ENCODE assay signal across 1 cellular context in the genomic region with DNA sequence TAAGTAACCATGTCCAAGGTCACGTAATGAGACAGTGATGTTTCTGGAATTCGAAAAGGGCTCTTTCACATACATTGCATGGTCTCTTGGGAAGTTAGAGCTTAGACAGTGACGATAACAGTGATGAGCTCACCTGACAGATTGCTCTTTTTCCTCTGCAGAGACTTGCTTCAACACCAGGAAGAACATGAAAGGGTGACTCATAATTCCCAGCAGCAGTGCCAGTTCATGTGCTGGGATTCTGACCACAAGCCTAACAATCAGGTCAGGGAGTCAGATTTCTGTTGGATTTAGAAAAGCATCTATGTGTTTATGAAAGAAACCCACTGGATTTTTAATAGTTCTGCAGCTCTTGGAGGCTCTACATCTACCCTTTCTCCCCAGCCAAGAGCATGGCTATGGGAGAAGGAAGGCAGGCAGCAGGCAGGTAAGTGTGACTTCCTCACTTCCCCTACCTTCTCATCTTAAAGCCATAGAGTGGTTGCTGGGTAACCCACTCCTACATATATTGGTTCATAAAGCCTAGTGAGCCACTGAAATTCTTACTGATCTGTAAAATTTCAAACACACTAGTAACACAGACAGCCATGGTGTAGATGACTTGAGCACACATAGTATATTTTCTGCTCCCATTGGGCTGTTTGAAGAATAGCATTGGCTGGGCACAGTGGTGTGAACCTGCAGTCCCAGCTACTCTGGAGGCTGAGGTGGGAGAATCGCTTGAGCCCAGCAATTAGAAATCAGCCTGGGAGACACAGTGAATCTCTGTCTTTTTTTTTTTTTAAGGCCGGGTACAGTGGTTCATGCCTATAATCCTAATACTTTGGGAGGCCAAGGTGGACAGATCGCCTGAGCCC.
TF ChIP-seq lines count a peak whose summit lies in the region.

No MANE protein-coding gene starts in this region.

TF ChIP-seq in HepG2, 621 proteins besides CTCF, POLR2A, EP300 and RAD21 (continued from another document and continues in another):
- TF ChIP-seq CERS6 (CRISPR knock-in tag; IDR thresholded peaks at IDR 0.05): no peak
- no peak for TF ChIP-seq TBP (CRISPR knock-in tag; IDR thresholded peaks at IDR 0.05)
- TF ChIP-seq ZNF607 (CRISPR knock-in tag; IDR thresholded peaks at IDR 0.05; ENCODE audit: borderline replicate concordance): no peak; the same call in 1 of the 2 replicates
- no peak for TF ChIP-seq PAWR (CRISPR knock-in tag; IDR thresholded peaks at IDR 0.05; ENCODE audit: borderline replicate concordance)
- no peak for TF ChIP-seq ZNF205 (CRISPR knock-in tag; IDR thresholded peaks at IDR 0.05)
- no peak for TF ChIP-seq GMEB2 (CRISPR knock-in tag; IDR thresholded peaks at IDR 0.05; ENCODE audit: low read depth)
- no peak for TF ChIP-seq SIN3B (IDR thresholded peaks at IDR 0.05; ENCODE audit: low read length)
- no peak for TF ChIP-seq ZNF687 (CRISPR knock-in tag; IDR thresholded peaks at IDR 0.05)
- peak; percentile 50; the same call in 1 of the 2 replicates for TF ChIP-seq ZNF441 (CRISPR knock-in tag; IDR thresholded peaks at IDR 0.05; ENCODE audit: borderline replicate concordance)
- peak; percentile 56; the same call in 1 of the 2 replicates for TF ChIP-seq HOXA3 (CRISPR knock-in tag; IDR thresholded peaks at IDR 0.05)
- TF ChIP-seq, protein P1, sequence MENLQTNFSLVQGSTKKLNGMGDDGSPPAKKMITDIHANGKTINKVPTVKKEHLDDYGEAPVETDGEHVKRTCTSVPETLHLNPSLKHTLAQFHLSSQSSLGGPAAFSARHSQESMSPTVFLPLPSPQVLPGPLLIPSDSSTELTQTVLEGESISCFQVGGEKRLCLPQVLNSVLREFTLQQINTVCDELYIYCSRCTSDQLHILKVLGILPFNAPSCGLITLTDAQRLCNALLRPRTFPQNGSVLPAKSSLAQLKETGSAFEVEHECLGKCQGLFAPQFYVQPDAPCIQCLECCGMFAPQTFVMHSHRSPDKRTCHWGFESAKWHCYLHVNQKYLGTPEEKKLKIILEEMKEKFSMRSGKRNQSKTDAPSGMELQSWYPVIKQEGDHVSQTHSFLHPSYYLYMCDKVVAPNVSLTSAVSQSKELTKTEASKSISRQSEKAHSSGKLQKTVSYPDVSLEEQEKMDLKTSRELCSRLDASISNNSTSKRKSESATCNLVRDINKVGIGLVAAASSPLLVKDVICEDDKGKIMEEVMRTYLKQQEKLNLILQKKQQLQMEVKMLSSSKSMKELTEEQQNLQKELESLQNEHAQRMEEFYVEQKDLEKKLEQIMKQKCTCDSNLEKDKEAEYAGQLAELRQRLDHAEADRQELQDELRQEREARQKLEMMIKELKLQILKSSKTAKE (CRISPR knock-in tag; IDR thresholded peaks at IDR 0.05; ENCODE audit: borderline replicate concordance): no peak
- no peak for TF ChIP-seq U2AF1 (optimal IDR thresholded peaks at IDR 0.05; ENCODE audit: low read depth, low read length)
- TF ChIP-seq ZNF703 (CRISPR knock-in tag; IDR thresholded peaks at IDR 0.05; ENCODE audit: borderline replicate concordance): peak; percentile 14; the same call in 1 of the 2 replicates
- TF ChIP-seq, protein P2, sequence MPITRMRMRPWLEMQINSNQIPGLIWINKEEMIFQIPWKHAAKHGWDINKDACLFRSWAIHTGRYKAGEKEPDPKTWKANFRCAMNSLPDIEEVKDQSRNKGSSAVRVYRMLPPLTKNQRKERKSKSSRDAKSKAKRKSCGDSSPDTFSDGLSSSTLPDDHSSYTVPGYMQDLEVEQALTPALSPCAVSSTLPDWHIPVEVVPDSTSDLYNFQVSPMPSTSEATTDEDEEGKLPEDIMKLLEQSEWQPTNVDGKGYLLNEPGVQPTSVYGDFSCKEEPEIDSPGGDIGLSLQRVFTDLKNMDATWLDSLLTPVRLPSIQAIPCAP (CRISPR knock-in tag; IDR thresholded peaks at IDR 0.05; ENCODE audit: low read depth): no peak
- TF ChIP-seq ZNF274 (CRISPR knock-in tag; IDR thresholded peaks at IDR 0.05): no peak
- TF ChIP-seq GMEB1 (CRISPR knock-in tag; IDR thresholded peaks at IDR 0.05; ENCODE audit: borderline replicate concordance): 0 out of 2 replicates have a peak, but pooled peaks have one; percentile 2
- TF ChIP-seq, protein P3, sequence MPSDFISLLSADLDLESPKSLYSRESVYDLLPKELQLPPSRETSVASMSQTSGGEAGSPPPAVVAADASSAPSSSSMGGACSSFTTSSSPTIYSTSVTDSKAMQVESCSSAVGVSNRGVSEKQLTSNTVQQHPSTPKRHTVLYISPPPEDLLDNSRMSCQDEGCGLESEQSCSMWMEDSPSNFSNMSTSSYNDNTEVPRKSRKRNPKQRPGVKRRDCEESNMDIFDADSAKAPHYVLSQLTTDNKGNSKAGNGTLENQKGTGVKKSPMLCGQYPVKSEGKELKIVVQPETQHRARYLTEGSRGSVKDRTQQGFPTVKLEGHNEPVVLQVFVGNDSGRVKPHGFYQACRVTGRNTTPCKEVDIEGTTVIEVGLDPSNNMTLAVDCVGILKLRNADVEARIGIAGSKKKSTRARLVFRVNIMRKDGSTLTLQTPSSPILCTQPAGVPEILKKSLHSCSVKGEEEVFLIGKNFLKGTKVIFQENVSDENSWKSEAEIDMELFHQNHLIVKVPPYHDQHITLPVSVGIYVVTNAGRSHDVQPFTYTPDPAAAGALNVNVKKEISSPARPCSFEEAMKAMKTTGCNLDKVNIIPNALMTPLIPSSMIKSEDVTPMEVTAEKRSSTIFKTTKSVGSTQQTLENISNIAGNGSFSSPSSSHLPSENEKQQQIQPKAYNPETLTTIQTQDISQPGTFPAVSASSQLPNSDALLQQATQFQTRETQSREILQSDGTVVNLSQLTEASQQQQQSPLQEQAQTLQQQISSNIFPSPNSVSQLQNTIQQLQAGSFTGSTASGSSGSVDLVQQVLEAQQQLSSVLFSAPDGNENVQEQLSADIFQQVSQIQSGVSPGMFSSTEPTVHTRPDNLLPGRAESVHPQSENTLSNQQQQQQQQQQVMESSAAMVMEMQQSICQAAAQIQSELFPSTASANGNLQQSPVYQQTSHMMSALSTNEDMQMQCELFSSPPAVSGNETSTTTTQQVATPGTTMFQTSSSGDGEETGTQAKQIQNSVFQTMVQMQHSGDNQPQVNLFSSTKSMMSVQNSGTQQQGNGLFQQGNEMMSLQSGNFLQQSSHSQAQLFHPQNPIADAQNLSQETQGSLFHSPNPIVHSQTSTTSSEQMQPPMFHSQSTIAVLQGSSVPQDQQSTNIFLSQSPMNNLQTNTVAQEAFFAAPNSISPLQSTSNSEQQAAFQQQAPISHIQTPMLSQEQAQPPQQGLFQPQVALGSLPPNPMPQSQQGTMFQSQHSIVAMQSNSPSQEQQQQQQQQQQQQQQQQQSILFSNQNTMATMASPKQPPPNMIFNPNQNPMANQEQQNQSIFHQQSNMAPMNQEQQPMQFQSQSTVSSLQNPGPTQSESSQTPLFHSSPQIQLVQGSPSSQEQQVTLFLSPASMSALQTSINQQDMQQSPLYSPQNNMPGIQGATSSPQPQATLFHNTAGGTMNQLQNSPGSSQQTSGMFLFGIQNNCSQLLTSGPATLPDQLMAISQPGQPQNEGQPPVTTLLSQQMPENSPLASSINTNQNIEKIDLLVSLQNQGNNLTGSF (CRISPR knock-in tag; IDR thresholded peaks at IDR 0.05): no peak
- TF ChIP-seq YY1 (IDR thresholded peaks at IDR 0.05; ENCODE audit: insufficient read depth, insufficient replicate concordance, low read depth, low read length): no peak
- TF ChIP-seq NFE2 (CRISPR knock-in tag; IDR thresholded peaks at IDR 0.05): no peak
- TF ChIP-seq, protein P4, sequence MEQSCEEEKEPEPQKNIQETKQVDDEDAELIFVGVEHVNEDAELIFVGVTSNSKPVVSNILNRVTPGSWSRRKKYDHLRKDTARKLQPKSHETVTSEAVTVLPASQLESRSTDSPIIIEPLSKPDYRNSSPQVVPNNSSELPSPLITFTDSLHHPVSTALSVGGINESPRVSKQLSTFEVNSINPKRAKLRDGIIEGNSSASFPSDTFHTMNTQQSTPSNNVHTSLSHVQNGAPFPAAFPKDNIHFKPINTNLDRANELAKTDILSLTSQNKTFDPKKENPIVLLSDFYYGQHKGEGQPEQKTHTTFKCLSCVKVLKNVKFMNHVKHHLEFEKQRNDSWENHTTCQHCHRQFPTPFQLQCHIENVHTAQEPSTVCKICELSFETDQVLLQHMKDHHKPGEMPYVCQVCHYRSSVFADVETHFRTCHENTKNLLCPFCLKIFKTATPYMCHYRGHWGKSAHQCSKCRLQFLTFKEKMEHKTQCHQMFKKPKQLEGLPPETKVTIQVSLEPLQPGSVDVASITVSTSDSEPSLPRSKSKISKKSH (CRISPR knock-in tag; IDR thresholded peaks at IDR 0.05; ENCODE audit: borderline replicate concordance): no peak
- TF ChIP-seq ZBTB14 (CRISPR knock-in tag; IDR thresholded peaks at IDR 0.05): no peak
- no peak for TF ChIP-seq ZSCAN30 (CRISPR knock-in tag; IDR thresholded peaks at IDR 0.05)
- TF ChIP-seq NBN (conservative IDR thresholded peaks at IDR 0.05): no peak
- TF ChIP-seq GABPB1 (CRISPR knock-in tag; IDR thresholded peaks at IDR 0.05): peak; percentile 25; the same call in 1 of the 2 replicates
- TF ChIP-seq STAT6 (CRISPR knock-in tag; IDR thresholded peaks at IDR 0.05; ENCODE audit: borderline replicate concordance): no peak
